18 cellular contexts compared by ENCODE assay signal in the genomic region with DNA sequence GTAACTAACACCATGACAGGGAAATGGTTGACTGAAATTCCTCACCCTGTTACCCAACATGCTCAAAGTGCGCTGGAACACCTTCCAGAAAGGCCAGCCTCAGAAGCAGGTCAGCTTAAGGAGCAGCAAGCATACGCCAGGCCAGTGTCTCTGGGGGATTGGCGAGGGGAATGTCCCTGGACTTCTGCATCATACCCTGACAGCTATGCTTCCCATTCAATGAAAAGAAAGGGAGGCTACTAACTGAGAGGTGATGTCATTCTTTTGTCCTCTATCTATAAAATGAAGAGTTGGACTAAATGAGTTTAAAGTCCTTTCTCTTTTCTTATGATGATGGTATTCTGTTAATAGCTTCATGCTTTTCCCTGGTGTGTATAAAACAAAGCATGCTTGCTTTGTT. TPM values are rescaled to one million over a fixed set of nuclear protein-coding genes. Genes with fewer than 3 reads are reported as not detected.
A peak's percentile ranks its signal among the peaks of the same experiment; 100 is the strongest.
DNase-seq lines count a peak whose midpoint lies in the region; ATAC-seq, FAIRE-seq and TF ChIP-seq lines count a peak whose summit lies in the region.
"Had no signal": no experiment of that assay in that cellular context is flagged by ENCODE, and none has a peak within 500 bp of the region (broad histone marks: within the 10 kb centered on the region; RNA-seq: fewer than 3 reads in every experiment).

No MANE protein-coding gene starts in this region.

- no peaks in the 10 kb centered on the region for H3K36me3 Mint-ChIP-seq in glutamatergic neuron (ENCODE audit: unreplicated experiment)
- no peaks in the 10 kb centered on the region for H3K36me3 Mint-ChIP-seq in activated CD4-positive, alpha-beta T cell treated with anti-CD3 and anti-CD28 coated beads, Interleukin-2, amount 10 ng/mL, durations not matched to agents 24 days and 14 days (ENCODE audit: low read depth)
- no peaks in the 10 kb centered on the region for H3K36me3 Mint-ChIP-seq in effector memory CD8-positive, alpha-beta T cell (ENCODE audit: insufficient read depth)
- H3K36me3 Mint-ChIP-seq: CD8-positive, alpha-beta memory T cell had no signal

- no peak for FAIRE-seq in HepG2 (lab: Jason Lieb, UNC)
- FAIRE-seq in small intestine (lab: Jason Lieb, UNC), result no peak
- FAIRE-seq: A549 had no signal

- H3K4me1 Mint-ChIP-seq in glutamatergic neuron (ENCODE audit: low read depth, unreplicated experiment), result peaks cover 7% of the 10 kb centered on the region
- no peaks in the 10 kb centered on the region for H3K4me1 Mint-ChIP-seq in activated CD4-positive, alpha-beta T cell treated with anti-CD3 and anti-CD28 coated beads, Interleukin-2, amount 10 ng/mL, durations not matched to agents 24 days and 14 days
- no peaks in the 10 kb centered on the region for H3K4me1 Mint-ChIP-seq in effector memory CD8-positive, alpha-beta T cell (ENCODE audit: low read depth in 2 of 2)
- H3K4me1 Mint-ChIP-seq: CD8-positive, alpha-beta memory T cell had no signal

- TF ChIP-seq RAD21 in HepG2 (CRISPR knock-in tag; IDR thresholded peaks at IDR 0.05), result no peak

- no peaks in the 10 kb centered on the region for H3K79me2 ChIP-seq in HepG2 (ENCODE audit: insufficient read depth, low read length)

- no peaks in the 10 kb centered on the region for H3K27me3 Mint-ChIP-seq in glutamatergic neuron (ENCODE audit: unreplicated experiment)
- peaks cover 8% of the 10 kb centered on the region for H3K27me3 Mint-ChIP-seq in activated CD4-positive, alpha-beta T cell treated with anti-CD3 and anti-CD28 coated beads, Interleukin-2, amount 10 ng/mL, durations not matched to agents 24 days and 14 days
- H3K27me3 Mint-ChIP-seq in effector memory CD8-positive, alpha-beta T cell, result peaks cover 0 to 4% of the 10 kb centered on the region in 2 donors

- in situ Hi-C loops in HepG2 (cut with HindIII; ENCODE audit: extremely low pct_ligation_motif_present, low pct_unique_long_range_greater_than_20kb), result no loop called here

- TF ChIP-seq CTCF in HepG2 (CRISPR knock-in tag; IDR thresholded peaks at IDR 0.05), result no peak
- TF ChIP-seq CTCF in right lobe of liver (IDR thresholded peaks at IDR 0.05), result no peak
- no peak for TF ChIP-seq CTCF in glutamatergic neuron (IDR thresholded peaks at IDR 0.05; ENCODE audit: partially characterized antibody, unreplicated experiment)
- no peak for TF ChIP-seq CTCF in mucosa of descending colon (IDR thresholded peaks at IDR 0.05)

- H3K36me3 ChIP-seq in HepG2 (replicated peaks in 1 of 2; ENCODE audit: control insufficient read depth in 1 of 2, insufficient read depth in 2 of 2, low read length in 2 of 2) (no peaks in the 10 kb centered on the region), right lobe of liver (no peaks in the 10 kb centered on the region), mucosa of descending colon (ENCODE audit: low read depth) (no peaks in the 10 kb centered on the region), small intestine (ENCODE audit: control insufficient read depth in 2 of 2, insufficient read depth in 2 of 2, low read length in 2 of 2) (no peaks in the 10 kb centered on the region)

- H3K4me1 ChIP-seq in HepG2 (ENCODE audit: insufficient read depth, low read length) (no peaks in the 10 kb centered on the region), right lobe of liver (no peaks in the 10 kb centered on the region), mucosa of descending colon (ENCODE audit: low read depth) (no peaks in the 10 kb centered on the region), small intestine (ENCODE audit: control insufficient read depth in 2 of 2, insufficient read depth in 1 of 2, low read depth in 1 of 2, low read length in 1 of 2) (no peaks in the 10 kb centered on the region)
- H3K4me1 ChIP-seq: A549 had no signal

- intact Hi-C loops in HepG2 (cut with micrococcal nuclease; ENCODE audit: unreplicated experiment), result no loop called here
- intact Hi-C loops in right lobe of liver (cut with DNase I), result no loop called here
- intact Hi-C loops in mucosa of descending colon (cut with DNase I, micrococcal nuclease), result no loop called here
- intact Hi-C loops in activated CD4-positive, alpha-beta T cell treated with anti-CD3 and anti-CD28 coated beads, Interleukin-2, amount 10 ng/mL, durations not matched to agents 24 days and 14 days (cut with micrococcal nuclease), result no loop called here

- DNase-seq in HepG2 (ENCODE audit: low spot score) (no peak), right lobe of liver (no peak), glutamatergic neuron (peak; percentile 67), mucosa of descending colon (no peak), small intestine (peak; percentile 3), Ammon's horn (ENCODE audit: low spot score) (no peak)
- DNase-seq in activated CD4-positive, alpha-beta T cell treated with anti-CD3 and anti-CD28 coated beads, Interleukin-2, amount 10 ng/mL, durations not matched to agents 24 days and 14 days, result no peak
- DNase-seq in effector memory CD8-positive, alpha-beta T cell, result no peak
- DNase-seq: AML-193; CD8-positive, alpha-beta memory T cell; GM23248; NCI-H1417; NCI-H1930; NCI-H226 had no signal

- WGBS in HepG2 (ENCODE audit: low lambda C conversion rate), result 24% methylated on average over 3 of the region's 3 CpGs
- 58% methylated on average over 3 of the region's 3 CpGs for WGBS in right lobe of liver (ENCODE audit: insufficient coverage, low coverage, low lambda C conversion rate, missing lambda C conversion rate)
- WGBS in small intestine, 3 donors, result 36 to 50% (median 49%) methylated on average over 3 of the region's 3 CpGs

- CTCF ChIA-PET in HepG2 (lab: Yijun Ruan, JAX; ENCODE audit: low intra/inter-chr PET ratio, low total read pairs), result no interaction called here

- peaks cover 0 to 5% of the 10 kb centered on the region in 2 experiments; a peak in 1 of 5 replicates for H3K27me3 ChIP-seq in HepG2 (ENCODE audit: control insufficient read depth in 1 of 2, insufficient read depth in 2 of 2, low read length in 2 of 2)
- H3K27me3 ChIP-seq in right lobe of liver, result no peaks in the 10 kb centered on the region
- H3K27me3 ChIP-seq in small intestine (ENCODE audit: control insufficient read depth in 2 of 2, insufficient read depth in 2 of 2, low read length in 2 of 2), result no peaks in the 10 kb centered on the region

- no peak overlapping the region for H3K27ac ChIP-seq in HepG2 (ENCODE audit: extremely low read length, insufficient read depth, low read length)
- no peak overlapping the region for H3K27ac ChIP-seq in right lobe of liver
- H3K27ac ChIP-seq in small intestine (ENCODE audit: low read depth in 1 of 2, low read length in 1 of 2), result no peak overlapping the region
- H3K27ac ChIP-seq: A549, GM23248, RWPE1 had no signal

- H3K9me3 Mint-ChIP-seq in glutamatergic neuron (ENCODE audit: unreplicated experiment), result no peaks in the 10 kb centered on the region
- H3K9me3 Mint-ChIP-seq in activated CD4-positive, alpha-beta T cell treated with anti-CD3 and anti-CD28 coated beads, Interleukin-2, amount 10 ng/mL, durations not matched to agents 24 days and 14 days, result no peaks in the 10 kb centered on the region
- H3K9me3 Mint-ChIP-seq in effector memory CD8-positive, alpha-beta T cell, result no peaks in the 10 kb centered on the region
- H3K9me3 Mint-ChIP-seq: CD8-positive, alpha-beta memory T cell had no signal

- H3K4me2 ChIP-seq in HepG2 (ENCODE audit: low read depth, low read length), result no peak overlapping the region
- H3K4me2 ChIP-seq: A549 had no signal

- H3K9ac ChIP-seq in HepG2 (ENCODE audit: insufficient read depth, low read depth, low read length), result no peak overlapping the region
- H3K9ac ChIP-seq: GM23248 had no signal

- no peak overlapping the region for H3K27ac Mint-ChIP-seq in glutamatergic neuron (ENCODE audit: unreplicated experiment)
- H3K27ac Mint-ChIP-seq in activated CD4-positive, alpha-beta T cell treated with anti-CD3 and anti-CD28 coated beads, Interleukin-2, amount 10 ng/mL, durations not matched to agents 24 days and 14 days, result no peak overlapping the region
- no peak overlapping the region for H3K27ac Mint-ChIP-seq in effector memory CD8-positive, alpha-beta T cell

- no peak overlapping the region for H2AFZ ChIP-seq in HepG2 (ENCODE audit: low read length)
- H2AFZ ChIP-seq: GM23248 had no signal

- H3K4me3 ChIP-seq in HepG2 (replicated peaks in 1 of 3; ENCODE audit: insufficient read depth in 1 of 3, low read depth in 2 of 3, low read length in 3 of 3), result no peak overlapping the region
- no peak overlapping the region for H3K4me3 ChIP-seq in right lobe of liver
- H3K4me3 ChIP-seq in mucosa of descending colon, result no peak overlapping the region
- H3K4me3 ChIP-seq in small intestine (ENCODE audit: low read depth in 1 of 2, low read length in 2 of 2), result no peak overlapping the region
- H3K4me3 ChIP-seq: A549, GM23248 had no signal

- no peak overlapping the region for H3K4me3 Mint-ChIP-seq in glutamatergic neuron (ENCODE audit: unreplicated experiment)
- no peak overlapping the region for H3K4me3 Mint-ChIP-seq in activated CD4-positive, alpha-beta T cell treated with anti-CD3 and anti-CD28 coated beads, Interleukin-2, amount 10 ng/mL, durations not matched to agents 24 days and 14 days
- no peak overlapping the region for H3K4me3 Mint-ChIP-seq in effector memory CD8-positive, alpha-beta T cell
- H3K4me3 Mint-ChIP-seq: CD8-positive, alpha-beta memory T cell had no signal

- no peak for ATAC-seq in HepG2
- no peak for ATAC-seq in right lobe of liver
- peak; percentile 36 for ATAC-seq in mucosa of descending colon
- ATAC-seq in effector memory CD8-positive, alpha-beta T cell (replicated peaks), result no peak
- ATAC-seq: A549 had no signal

- no peak for TF ChIP-seq POLR2A in HepG2 (IDR thresholded peaks at IDR 0.05; ENCODE audit: insufficient read depth in 1 of 2, low read depth in 2 of 2, low read length in 2 of 2)
- no peak for TF ChIP-seq POLR2A in right lobe of liver (IDR thresholded peaks at IDR 0.05)

- TF ChIP-seq EP300 in HepG2 (IDR thresholded peaks at IDR 0.05; ENCODE audit: low read depth in 2 of 2, low read length in 2 of 2) (no peak), HepG2 (CRISPR knock-in tag; IDR thresholded peaks at IDR 0.05; ENCODE audit: borderline replicate concordance) (no peak)

- POLR2A ChIA-PET in HepG2 (lab: Yijun Ruan, JAX), result no interaction called here

- BruUV-seq in HepG2 (replicated peaks; lab: Mats Ljungman, UMichigan), result no TSS peak

- H4K20me1 ChIP-seq in HepG2 (ENCODE audit: insufficient read depth, low read length), result no peaks in the 10 kb centered on the region

- H3K9me3 ChIP-seq in HepG2 (ENCODE audit: low read length) (no peaks in the 10 kb centered on the region), right lobe of liver (no peaks in the 10 kb centered on the region), mucosa of descending colon (no peaks in the 10 kb centered on the region), small intestine (ENCODE audit: control insufficient read depth, low read depth) (no peaks in the 10 kb centered on the region)
- H3K9me3 ChIP-seq: A549 had no signal

RNA-seq across cellular contexts. Expression of a gene that starts 21.7 kb away (rescaled TPM):
- total RNA-seq in HepG2 (2016; rRNA removed; fragmentation: Illumina TruSeq; extraction: Trizol) (not detected in 2 replicates), right lobe of liver (under 1 TPM; 0.18 to 0.67 (median 0.41) TPM), glutamatergic neuron (ENCODE audit: unreplicated experiment) (not detected), mucosa of descending colon (under 1 TPM in 1 of 3 donors, not detected in 2; 0.06 TPM)
- not detected in 2 replicates for total RNA-seq in HepG2 (2016; cell fraction: cytosol; rRNA removed; fragmentation: Illumina TruSeq; extraction: Trizol; ENCODE audit: low read depth)
- not detected in 2 replicates for total RNA-seq in HepG2 (2016; cell fraction: insoluble cytoplasmic fraction; rRNA removed; fragmentation: Illumina TruSeq; extraction: Trizol)
- not detected in 2 replicates for total RNA-seq in HepG2 (2016; cell fraction: membrane; rRNA removed; fragmentation: Illumina TruSeq; extraction: Trizol)
- not detected in 2 replicates for total RNA-seq in HepG2 (2016; cell fraction: nucleus; rRNA removed; fragmentation: Illumina TruSeq; extraction: Trizol)
- polyA plus RNA-seq in HepG2 (2011; rRNA removed) (0.03 TPM in 1 of 2 replicates, not detected in the other), small intestine (under 1 TPM in 1 of 3 donors, not detected in 2; 0.01 TPM)
- not detected in 2 replicates for polyA plus RNA-seq in HepG2 (2011; cell fraction: cytosol; rRNA removed)
- polyA plus RNA-seq in HepG2 (2011; cell fraction: nucleus; rRNA removed), result 0.05 TPM in 1 of 2 replicates, not detected in the other
- not detected in 2 replicates for polyA plus RNA-seq in HepG2 (2012)
- polyA plus RNA-seq in HepG2 (2016; cell fraction: cytosol; fragmentation: Illumina TruSeq; extraction: Trizol; ENCODE audit: low read depth), result not detected in 2 replicates
- not detected in 2 replicates for polyA plus RNA-seq in HepG2 (2016; cell fraction: insoluble cytoplasmic fraction; fragmentation: Illumina TruSeq; extraction: Trizol; ENCODE audit: low read depth)
- polyA plus RNA-seq in HepG2 (2016; cell fraction: membrane; fragmentation: Illumina TruSeq; extraction: Trizol; ENCODE audit: low read depth), result not detected in 2 replicates
- not detected in 2 replicates for polyA plus RNA-seq in HepG2 (2016; cell fraction: nucleus; fragmentation: Illumina TruSeq; extraction: Trizol; ENCODE audit: insufficient read depth, low read depth)
- polyA minus RNA-seq in HepG2 (2011; rRNA and poly(A)+ RNA removed; ENCODE audit: low replicate concordance), result 0.05 TPM in 1 of 2 replicates, not detected in the other
- polyA minus RNA-seq in HepG2 (2011; cell fraction: cytosol; rRNA and poly(A)+ RNA removed), result not detected in 2 replicates
- polyA minus RNA-seq in HepG2 (2011; cell fraction: nucleus; rRNA and poly(A)+ RNA removed), result not detected in 2 replicates
- total RNA-seq in activated CD4-positive, alpha-beta T cell treated with anti-CD3 and anti-CD28 coated beads, Interleukin-2, amount 10 ng/mL, durations not matched to agents 24 days and 14 days, result not detected in 2 replicates
- total RNA-seq: CD8-positive, alpha-beta memory T cell; GM23248; OCI-LY7; SK-MEL-5 had no signal
- polyA plus RNA-seq: A549; CD8-positive, alpha-beta memory T cell; GM23248 had no signal

Comparison
In these comparisons a context has a peak if more than half of its experiments do, and no peak if none do; other contexts are left out.
1. DNase-seq: peak in glutamatergic neuron (single experiment) and small intestine (single experiment); none in HepG2 (single experiment), right lobe of liver (0 of 3), mucosa of descending colon (0 of 3), activated CD4-positive, alpha-beta T cell treated with anti-CD3 and anti-CD28 coated beads, Interleukin-2, amount 10 ng/mL, durations not matched to agents 24 days and 14 days (single experiment), Ammon's horn (single experiment) and effector memory CD8-positive, alpha-beta T cell (0 of 3).